ENCODE assay signal across 25 cellular contexts in the genomic region with DNA sequence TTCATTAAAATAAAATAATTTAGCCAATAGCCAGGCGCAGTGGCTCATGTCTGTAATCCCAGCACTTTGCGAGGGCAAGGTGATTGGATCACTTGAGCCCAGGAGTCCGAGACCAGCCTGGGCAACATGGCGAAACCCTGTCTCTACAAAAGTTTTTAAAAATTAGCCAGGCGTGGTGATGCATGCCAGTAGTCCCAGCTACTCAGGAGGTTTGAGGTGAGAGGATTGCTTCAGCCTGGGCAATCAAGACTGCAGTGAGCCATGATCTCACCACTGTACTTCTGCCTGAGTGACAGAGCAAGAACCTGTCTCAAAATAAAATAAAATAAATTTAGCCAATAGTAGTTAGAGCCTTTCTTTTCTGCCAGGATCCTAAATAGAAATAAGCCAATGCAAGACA. TPM values are rescaled to one million over a fixed set of nuclear protein-coding genes. Genes with fewer than 3 reads are reported as not detected.
"Had no signal": no experiment of that assay in that cellular context is flagged by ENCODE, and none has a peak within 500 bp of the region (broad histone marks: within the 10 kb centered on the region; RNA-seq: fewer than 3 reads in every experiment).

No MANE protein-coding gene starts in this region.

- H3K9me3 Mint-ChIP-seq: activated CD4-positive, alpha-beta T cell treated with anti-CD3 and anti-CD28 coated beads, Interleukin-2, amount 10 ng/mL, durations not matched to agents 24 days and 14 days; activated CD8-positive, alpha-beta T cell treated with anti-CD3 and anti-CD28 coated beads for 36 hours; activated naive CD4-positive, alpha-beta T cell treated with anti-CD3 and anti-CD28 coated beads, Interleukin-2, amount 10 ng/mL, durations not matched to agents 7 days and 5 days; natural killer cell treated with Interleukin-12 subunit alpha and Interleukin-12 subunit beta and Interleukin-15 and Interleukin-18, amount 100 ng/mL, for 72 hours; stimulated activated naive CD8-positive, alpha-beta T cell treated with anti-CD3 and anti-CD28 coated beads, Interleukin-15, amount 100 ng/mL, for 72 hours; type B pancreatic cell had no signal

- FAIRE-seq: endothelial cell of umbilical vein, kidney had no signal

- H3K27ac Mint-ChIP-seq: activated CD4-positive, alpha-beta T cell treated with anti-CD3 and anti-CD28 coated beads, Interleukin-2, amount 10 ng/mL, durations not matched to agents 24 days and 14 days; activated CD8-positive, alpha-beta memory T cell treated with anti-CD3 and anti-CD28 coated beads, Interleukin-2, amount 10 ng/mL, durations not matched to agents 7 days and 5 days; activated CD8-positive, alpha-beta T cell treated with anti-CD3 and anti-CD28 coated beads for 36 hours; activated naive CD4-positive, alpha-beta T cell treated with anti-CD3 and anti-CD28 coated beads, Interleukin-2, amount 10 ng/mL, durations not matched to agents 7 days and 5 days; natural killer cell treated with Interleukin-12 subunit alpha and Interleukin-12 subunit beta and Interleukin-15 and Interleukin-18, amount 100 ng/mL, for 72 hours; progenitor cell of endocrine pancreas; stimulated activated naive CD8-positive, alpha-beta T cell treated with anti-CD3 and anti-CD28 coated beads, Interleukin-15, amount 100 ng/mL, for 72 hours; type B pancreatic cell had no signal

- H3K4me3 Mint-ChIP-seq: activated CD4-positive, alpha-beta T cell treated with anti-CD3 and anti-CD28 coated beads, Interleukin-2, amount 10 ng/mL, durations not matched to agents 24 days and 14 days; activated CD8-positive, alpha-beta memory T cell treated with anti-CD3 and anti-CD28 coated beads, Interleukin-2, amount 10 ng/mL, durations not matched to agents 7 days and 5 days; activated CD8-positive, alpha-beta T cell treated with anti-CD3 and anti-CD28 coated beads for 36 hours; activated naive CD4-positive, alpha-beta T cell treated with anti-CD3 and anti-CD28 coated beads, Interleukin-2, amount 10 ng/mL, durations not matched to agents 7 days and 5 days; natural killer cell treated with Interleukin-12 subunit alpha and Interleukin-12 subunit beta and Interleukin-15 and Interleukin-18, amount 100 ng/mL, for 72 hours; stimulated activated naive CD8-positive, alpha-beta T cell treated with anti-CD3 and anti-CD28 coated beads, Interleukin-15, amount 100 ng/mL, for 72 hours; type B pancreatic cell had no signal

- H3K27ac ChIP-seq: heart left ventricle, left lung, vagina had no signal

- ATAC-seq: activated CD4-positive, CD25-positive, alpha-beta regulatory T cell treated with anti-CD3 and anti-CD28 coated beads, Interleukin-2, amount 50 U/mL, for 24 hours; activated CD8-positive, alpha-beta memory T cell treated with anti-CD3 and anti-CD28 coated beads, Interleukin-2, amount 10 ng/mL, durations not matched to agents 7 days and 5 days; activated CD8-positive, alpha-beta T cell treated with anti-CD3 and anti-CD28 coated beads for 36 hours; body of pancreas; heart left ventricle; left lung; natural killer cell treated with Interleukin-12 subunit alpha and Interleukin-12 subunit beta and Interleukin-15 and Interleukin-18, amount 100 ng/mL, for 72 hours; stimulated activated naive CD8-positive, alpha-beta T cell treated with anti-CD3 and anti-CD28 coated beads, Interleukin-15, amount 100 ng/mL, for 72 hours had no signal

- H3K4me3 ChIP-seq: body of pancreas, heart left ventricle, left lung, lung, vagina had no signal

- H3K27me3 Mint-ChIP-seq: activated CD4-positive, alpha-beta T cell treated with anti-CD3 and anti-CD28 coated beads, Interleukin-2, amount 10 ng/mL, durations not matched to agents 24 days and 14 days; activated CD8-positive, alpha-beta memory T cell treated with anti-CD3 and anti-CD28 coated beads, Interleukin-2, amount 10 ng/mL, durations not matched to agents 7 days and 5 days; activated CD8-positive, alpha-beta T cell treated with anti-CD3 and anti-CD28 coated beads for 36 hours; activated naive CD4-positive, alpha-beta T cell treated with anti-CD3 and anti-CD28 coated beads, Interleukin-2, amount 10 ng/mL, durations not matched to agents 7 days and 5 days; natural killer cell treated with Interleukin-12 subunit alpha and Interleukin-12 subunit beta and Interleukin-15 and Interleukin-18, amount 100 ng/mL, for 72 hours; progenitor cell of endocrine pancreas; stimulated activated naive CD8-positive, alpha-beta T cell treated with anti-CD3 and anti-CD28 coated beads, Interleukin-15, amount 100 ng/mL, for 72 hours; type B pancreatic cell had no signal

- H3K27me3 ChIP-seq: body of pancreas, heart left ventricle, left lung, vagina had no signal

- H3K9me3 ChIP-seq: body of pancreas, heart left ventricle, left lung, vagina had no signal

- DNase-seq: activated CD4-positive, alpha-beta T cell treated with anti-CD3 and anti-CD28 coated beads, Interleukin-2, amount 10 ng/mL, durations not matched to agents 24 days and 14 days; activated CD8-positive, alpha-beta memory T cell treated with anti-CD3 and anti-CD28 coated beads, Interleukin-2, amount 10 ng/mL, durations not matched to agents 7 days and 5 days; activated CD8-positive, alpha-beta T cell treated with anti-CD3 and anti-CD28 coated beads for 36 hours; activated effector memory CD4-positive, alpha-beta T cell treated with anti-CD3 and anti-CD28 coated beads, Interleukin-2, amount 50 U/mL, for 16 hours; activated naive CD4-positive, alpha-beta T cell treated with anti-CD3 and anti-CD28 coated beads, Interleukin-2, amount 10 ng/mL, durations not matched to agents 7 days and 5 days; activated T-cell treated with anti-CD3 and anti-CD28 coated beads for 4 hours; body of pancreas; caudate nucleus; dermis blood vessel endothelial cell; effector memory CD4-positive, alpha-beta T cell; heart left ventricle; kidney; left lung; midbrain; stimulated activated CD4-positive, alpha-beta T cell treated with anti-CD3 and anti-CD28 coated beads, Interleukin-12 subunit alpha, Interleukin-12 subunit beta, amount 100 ng/mL, for 4 hours; stimulated activated naive CD8-positive, alpha-beta T cell treated with anti-CD3 and anti-CD28 coated beads, Interleukin-15, amount 100 ng/mL, for 72 hours had no signal

RNA-seq across cellular contexts. Expression of a gene that starts 43.6 kb away (rescaled TPM):
- total RNA-seq: activated CD4-positive, alpha-beta T cell treated with anti-CD3 and anti-CD28 coated beads, Interleukin-2, amount 10 ng/mL, durations not matched to agents 24 days and 14 days; activated CD8-positive, alpha-beta memory T cell treated with anti-CD3 and anti-CD28 coated beads, Interleukin-2, amount 10 ng/mL, durations not matched to agents 7 days and 5 days; activated CD8-positive, alpha-beta T cell treated with anti-CD3 and anti-CD28 coated beads for 36 hours; endothelial cell of umbilical vein; natural killer cell treated with Interleukin-12 subunit alpha and Interleukin-12 subunit beta and Interleukin-15 and Interleukin-18, amount 100 ng/mL, for 72 hours; osteocyte; progenitor cell of endocrine pancreas; T-helper 2 cell treated with Interferon-gamma antibody and Interleukin-4, amounts not matched to agents 100 ng/mL and 5 ng/mL, for 36 hours had no signal
- polyA plus RNA-seq: endothelial cell of umbilical vein had no signal
